ENCODE assay signal across 8 cellular contexts in genomic region chr16:3457434-3458252, GRCh38. TPM values are rescaled to one million over a fixed set of nuclear protein-coding genes. Genes with fewer than 3 reads are reported as not detected.
DNase-seq lines count a peak whose midpoint lies in the region; ATAC-seq, FAIRE-seq and TF ChIP-seq lines count a peak whose summit lies in the region.

No MANE protein-coding gene starts in this region.

- TF ChIP-seq POLR2A in endothelial cell of umbilical vein (IDR thresholded peaks at IDR 0.05; ENCODE audit: low read depth, low read length) = peak; percentile 77

- DNase-seq in DMS 273 (lab: John Stamatoyannopoulos, UW; ENCODE audit: unreplicated experiment) = peak; percentile 97
- DNase-seq in HUDEP-2 (lab: John Stamatoyannopoulos, UW; ENCODE audit: unreplicated experiment in 76 of 76) = peak in 71 of 76 experiments; percentile 24 to 91 (median 78)
- peak; percentile 73 for DNase-seq in NOMO-1 treated with dmso at 0.1 percent for 144 hours (lab: John Stamatoyannopoulos, UW; ENCODE audit: unreplicated experiment)
- DNase-seq in activated CD8-positive, alpha-beta memory T cell treated with anti-CD3 and anti-CD28 coated beads, Interleukin-2, amount 50 U/mL, for 48 hours = peak; percentile 94
- DNase-seq in endothelial cell of umbilical vein (ENCODE audit: low read depth, low spot score) = peak; percentile 88
- DNase-seq in stimulated activated CD8-positive, alpha-beta memory T cell treated with anti-CD3 and anti-CD28 coated beads, Interleukin-2, amount 100 ng/mL, for 48 hours (ENCODE audit: low read depth in 2 of 2) = peak; percentile 81 to 82

- peaks cover 5% of the 10 kb centered on the region for H4K20me1 ChIP-seq in endothelial cell of umbilical vein (replicated peaks; ENCODE audit: control insufficient read depth, extremely low read depth, insufficient read depth, low read length)

- H3K27ac ChIP-seq in endothelial cell of umbilical vein (ENCODE audit: insufficient read depth, low read depth, low read length) = peak overlapping the region; percentile 77

- intact Hi-C loops in endothelial cell of umbilical vein (cut with micrococcal nuclease) = loop anchor here (1.0 to 5.0 kb wide), 5 partner anchors 43 to 275 kb away; partner anchors contain the start of genes ZNF174, ZNF263 and ZSCAN32

- no peaks in the 10 kb centered on the region for H3K27me3 ChIP-seq in endothelial cell of umbilical vein (ENCODE audit: control insufficient read depth in 2 of 2, insufficient read depth in 2 of 2, low read length in 2 of 2)
- no peaks in the 10 kb centered on the region for H3K27me3 ChIP-seq in mononuclear cell (ENCODE audit: insufficient read depth, low read length)

- CTCF ChIA-PET in endothelial cell of umbilical vein (lab: Charles Lee) = interaction anchor here (0.6 to 1.3 kb wide), 9 partner anchors 14 to 269 kb away, joined by 3 to 16 read pairs (median 4); partner anchors contain the start of genes CLUAP1, NAA60 and ZNF597

- H3K4me1 ChIP-seq in endothelial cell of umbilical vein (ENCODE audit: control insufficient read depth, extremely low read depth, insufficient read depth, low read length) (peaks cover 27% of the 10 kb centered on the region), mononuclear cell (ENCODE audit: insufficient read depth, low read length) (peaks cover 52% of the 10 kb centered on the region)

- H3K36me3 ChIP-seq in endothelial cell of umbilical vein (ENCODE audit: control insufficient read depth in 2 of 2, extremely low read depth in 1 of 2, insufficient read depth in 2 of 2, low read length in 2 of 2) = no peaks in the 10 kb centered on the region

- TF ChIP-seq CTCF in endothelial cell of umbilical vein (IDR thresholded peaks at IDR 0.05; ENCODE audit: extremely low read depth in 1 of 2, insufficient read depth in 1 of 2, low read depth in 1 of 2, low read length in 2 of 2) = peak; percentile 38 to 64

- ATAC-seq in GM21390 (IDR thresholded peaks at IDR 0.05; ENCODE audit: unreplicated experiment) = peak; percentile 73

- H3K9ac ChIP-seq in endothelial cell of umbilical vein (replicated peaks; ENCODE audit: extremely low read depth, insufficient read depth, low read length) = peak overlapping the region; percentile 85

- no peaks in the 10 kb centered on the region for H3K9me1 ChIP-seq in endothelial cell of umbilical vein (replicated peaks; ENCODE audit: control insufficient read depth, extremely low read depth, insufficient read depth, low read length)

- POLR2A ChIA-PET in endothelial cell of umbilical vein (lab: Charles Lee) = interaction anchor here (1.2 kb wide), 1 partner anchor 14 kb away, joined by 6 read pairs; no protein-coding TSS in a partner anchor

- TSS peak; percentile 85 for BruUV-seq in endothelial cell of umbilical vein (replicated peaks; lab: Mats Ljungman, UMichigan)

- H3K9me3 ChIP-seq in endothelial cell of umbilical vein (replicated peaks; ENCODE audit: control insufficient read depth, insufficient read depth, low read length) (no peaks in the 10 kb centered on the region), mononuclear cell (ENCODE audit: low read depth, low read length) (no peaks in the 10 kb centered on the region)

- dilution Hi-C loops in endothelial cell of umbilical vein (cut with MboI; ENCODE audit: extremely low pct_ligation_motif_present, low sequenced_read_pairs) = no loop called here

- H3K4me3 ChIP-seq in endothelial cell of umbilical vein (replicated peaks in 1 of 3; ENCODE audit: insufficient read depth in 1 of 3, low read depth in 1 of 3, low read length in 3 of 3) (peak overlapping the region; percentile 44 to 62 (median 47)), mononuclear cell (ENCODE audit: low read length) (peak overlapping the region; percentile 79)

- peak; percentile 72 for FAIRE-seq in endothelial cell of umbilical vein (lab: Jason Lieb, UNC)

- H3K79me2 ChIP-seq in endothelial cell of umbilical vein (ENCODE audit: control insufficient read depth, insufficient read depth, low read length) = peaks cover 45% of the 10 kb centered on the region

- peak overlapping the region; percentile 71 for H3K4me2 ChIP-seq in endothelial cell of umbilical vein (ENCODE audit: insufficient read depth, low read length)

- peak overlapping the region; percentile 75 for H2AFZ ChIP-seq in endothelial cell of umbilical vein (ENCODE audit: low read depth, low read length)

TF ChIP-seq in endothelial cell of umbilical vein, 7 proteins besides CTCF, POLR2A, EP300 and RAD21:
- TF ChIP-seq MAX (IDR thresholded peaks at IDR 0.05; ENCODE audit: insufficient read depth, insufficient read length) (peak; percentile 57), POLR2AphosphoS5 (IDR thresholded peaks at IDR 0.05; ENCODE audit: insufficient read depth, low read depth, low read length) (peak; percentile 86), JUN (IDR thresholded peaks at IDR 0.05; ENCODE audit: borderline replicate concordance, insufficient read depth, insufficient read length, low read depth) (no peak), FOS (IDR thresholded peaks at IDR 0.05; ENCODE audit: borderline replicate concordance, insufficient read depth, low read length) (no peak), MYC (IDR thresholded peaks at IDR 0.05; ENCODE audit: low read depth, low read length) (no peak), EZH2 (IDR thresholded peaks at IDR 0.05; ENCODE audit: borderline replicate concordance, low read depth, low read length, severe bottlenecking) (no peak), GATA2 (IDR thresholded peaks at IDR 0.05; ENCODE audit: insufficient read depth, insufficient read length, low read depth, low read length) (no peak)

RNA-seq across cellular contexts. Expression of gene NAA60, which starts 14.2 kb away (rescaled TPM):
- total RNA-seq in endothelial cell of umbilical vein (42.9 and 45.7 TPM in 2 replicates), mononuclear cell (19.4 TPM)
- polyA plus RNA-seq in endothelial cell of umbilical vein = 22.1 and 24.0 TPM in 2 replicates
- polyA plus RNA-seq in endothelial cell of umbilical vein (2011; cell fraction: cytosol; rRNA removed) = 19.8 and 20.2 TPM in 2 replicates
- polyA plus RNA-seq in endothelial cell of umbilical vein (2011; cell fraction: nucleus; rRNA removed) = 20.0 and 25.7 TPM in 2 replicates
- polyA plus RNA-seq in endothelial cell of umbilical vein (2012) = 37.4 and 40.4 TPM in 2 replicates
- 18.3 and 23.2 TPM in 2 replicates for polyA minus RNA-seq in endothelial cell of umbilical vein
- polyA minus RNA-seq in endothelial cell of umbilical vein (2011; cell fraction: cytosol; rRNA and poly(A)+ RNA removed) = 13.6 TPM
- polyA minus RNA-seq in endothelial cell of umbilical vein (2011; cell fraction: nucleus; rRNA and poly(A)+ RNA removed) = 17.6 and 18.2 TPM in 2 replicates

RNA-seq across cellular contexts. Expression of gene ZNF597, which starts 14.3 kb away (rescaled TPM):
- total RNA-seq in endothelial cell of umbilical vein (1.4 and 1.9 TPM in 2 replicates), mononuclear cell (5.6 TPM)
- polyA plus RNA-seq in endothelial cell of umbilical vein = 0.72 and 0.75 TPM in 2 replicates
- polyA plus RNA-seq in endothelial cell of umbilical vein (2011; cell fraction: cytosol; rRNA removed) = 0.72 and 1.0 TPM in 2 replicates
- polyA plus RNA-seq in endothelial cell of umbilical vein (2011; cell fraction: nucleus; rRNA removed) = 1.4 and 1.7 TPM in 2 replicates
- 1.5 and 1.7 TPM in 2 replicates for polyA plus RNA-seq in endothelial cell of umbilical vein (2012)
- 1.7 and 2.0 TPM in 2 replicates for polyA minus RNA-seq in endothelial cell of umbilical vein
- 0.82 TPM for polyA minus RNA-seq in endothelial cell of umbilical vein (2011; cell fraction: cytosol; rRNA and poly(A)+ RNA removed)
- 2.0 and 2.2 TPM in 2 replicates for polyA minus RNA-seq in endothelial cell of umbilical vein (2011; cell fraction: nucleus; rRNA and poly(A)+ RNA removed)

RNA-seq across cellular contexts. Expression of gene C16orf90, which starts 37.6 kb away (rescaled TPM):
- total RNA-seq in endothelial cell of umbilical vein (not detected in 2 replicates), mononuclear cell (not detected)
- polyA plus RNA-seq in endothelial cell of umbilical vein = not detected in 2 replicates
- not detected in 2 replicates for polyA plus RNA-seq in endothelial cell of umbilical vein (2011; cell fraction: cytosol; rRNA removed)
- polyA plus RNA-seq in endothelial cell of umbilical vein (2011; cell fraction: nucleus; rRNA removed) = not detected in 2 replicates
- not detected in 2 replicates for polyA plus RNA-seq in endothelial cell of umbilical vein (2012)
- not detected in 2 replicates for polyA minus RNA-seq in endothelial cell of umbilical vein
- polyA minus RNA-seq in endothelial cell of umbilical vein (2011; cell fraction: cytosol; rRNA and poly(A)+ RNA removed) = not detected
- polyA minus RNA-seq in endothelial cell of umbilical vein (2011; cell fraction: nucleus; rRNA and poly(A)+ RNA removed) = not detected in 2 replicates

RNA-seq across cellular contexts. Expression of gene CLUAP1, which starts 43.2 kb away (rescaled TPM):
- total RNA-seq in endothelial cell of umbilical vein (16.5 and 17.2 TPM in 2 replicates), mononuclear cell (5.8 TPM)
- polyA plus RNA-seq in endothelial cell of umbilical vein = 3.5 and 5.8 TPM in 2 replicates
- polyA plus RNA-seq in endothelial cell of umbilical vein (2011; cell fraction: cytosol; rRNA removed) = 9.7 and 13.1 TPM in 2 replicates
- 17.8 and 20.0 TPM in 2 replicates for polyA plus RNA-seq in endothelial cell of umbilical vein (2011; cell fraction: nucleus; rRNA removed)
- 12.0 and 12.5 TPM in 2 replicates for polyA plus RNA-seq in endothelial cell of umbilical vein (2012)
- polyA minus RNA-seq in endothelial cell of umbilical vein = 11.2 and 12.8 TPM in 2 replicates
- 9.1 TPM for polyA minus RNA-seq in endothelial cell of umbilical vein (2011; cell fraction: cytosol; rRNA and poly(A)+ RNA removed)
- polyA minus RNA-seq in endothelial cell of umbilical vein (2011; cell fraction: nucleus; rRNA and poly(A)+ RNA removed) = 8.8 and 9.3 TPM in 2 replicates

RNA-seq across cellular contexts. Expression of gene ZNF174, which starts 56.6 kb away (rescaled TPM):
- total RNA-seq in endothelial cell of umbilical vein (7.4 and 9.1 TPM in 2 replicates), mononuclear cell (6.0 TPM)
- 7.1 and 7.5 TPM in 2 replicates for polyA plus RNA-seq in endothelial cell of umbilical vein
- 9.0 and 9.3 TPM in 2 replicates for polyA plus RNA-seq in endothelial cell of umbilical vein (2011; cell fraction: cytosol; rRNA removed)
- 8.5 and 8.8 TPM in 2 replicates for polyA plus RNA-seq in endothelial cell of umbilical vein (2011; cell fraction: nucleus; rRNA removed)
- polyA plus RNA-seq in endothelial cell of umbilical vein (2012) = 5.9 and 8.3 TPM in 2 replicates
- 5.1 and 6.2 TPM in 2 replicates for polyA minus RNA-seq in endothelial cell of umbilical vein
- 5.1 TPM for polyA minus RNA-seq in endothelial cell of umbilical vein (2011; cell fraction: cytosol; rRNA and poly(A)+ RNA removed)
- polyA minus RNA-seq in endothelial cell of umbilical vein (2011; cell fraction: nucleus; rRNA and poly(A)+ RNA removed) = 4.9 and 7.5 TPM in 2 replicates

Comparison
In these comparisons a context has a peak if more than half of its experiments do, and no peak if none do; other contexts are left out.
1. Peak in every context shown above with its lines: DNase-seq, ATAC-seq, H3K4me3 ChIP-seq and H3K27ac ChIP-seq.